ENCODE assay signal across 24 cellular contexts in genomic region chr2:126981476-126981875, GRCh38.
"Had no signal": no experiment of that assay in that cellular context is flagged by ENCODE, and none has a peak within 500 bp of the region (broad histone marks: within the 10 kb centered on the region; RNA-seq: fewer than 3 reads in every experiment).

No MANE protein-coding gene starts in this region.

- H3K4me3 ChIP-seq: cardiac muscle cell, gastroesophageal sphincter, heart right ventricle, mucosa of descending colon, sigmoid colon, stomach, testis, upper lobe of left lung had no signal

- H3K79me2 ChIP-seq: parathyroid adenoma had no signal

- H3K9ac ChIP-seq: parathyroid adenoma had no signal

- H3K27ac Mint-ChIP-seq: activated CD8-positive, alpha-beta memory T cell treated with anti-CD3 and anti-CD28 coated beads, Interleukin-2, amount 10 ng/mL, durations not matched to agents 7 days and 5 days; activated naive CD4-positive, alpha-beta T cell treated with anti-CD3 and anti-CD28 coated beads for 36 hours; activated naive CD8-positive, alpha-beta T cell treated with anti-CD3 and anti-CD28 coated beads, Interleukin-2, amount 50 U/mL, for 24 hours; activated T-helper 2 cell treated with anti-CD3 and anti-CD28 coated beads, Interferon-gamma antibody, Interleukin-2, Interleukin-4, amounts not matched to agents 10 μg/mL and 5 μg/mL and 100 μg/mL, durations not matched to agents 14 hours and 24 hours and 36 hours; naive thymus-derived CD8-positive, alpha-beta T cell had no signal

- H3K36me3 ChIP-seq: cardiac muscle cell, gastroesophageal sphincter, heart right ventricle, neutrophil, sigmoid colon, stomach, upper lobe of left lung had no signal

- H3K36me3 Mint-ChIP-seq: activated CD8-positive, alpha-beta memory T cell treated with anti-CD3 and anti-CD28 coated beads, Interleukin-2, amount 10 ng/mL, durations not matched to agents 7 days and 5 days; naive thymus-derived CD8-positive, alpha-beta T cell had no signal

- DNase-seq: activated CD4-positive, alpha-beta T cell treated with anti-CD3 and anti-CD28 coated beads, Interleukin-2, amount 50 U/mL, for 48 hours; activated CD4-positive, CD25-positive, alpha-beta regulatory T cell treated with anti-CD3 and anti-CD28 coated beads, Interleukin-2, amount 50 U/mL, for 72 hours; activated CD8-positive, alpha-beta memory T cell treated with anti-CD3 and anti-CD28 coated beads, Interleukin-2, amount 10 ng/mL, durations not matched to agents 7 days and 5 days; activated naive CD4-positive, alpha-beta T cell treated with anti-CD3 and anti-CD28 coated beads for 36 hours; activated naive CD8-positive, alpha-beta T cell treated with anti-CD3 and anti-CD28 coated beads, Interleukin-2, amount 50 U/mL, for 24 hours; activated T-cell treated with anti-CD3 and anti-CD28 coated beads, Interleukin-2, amount 50 U/mL, for 1 hour; heart right ventricle; islet precursor cell; mucosa of descending colon; naive thymus-derived CD8-positive, alpha-beta T cell; sigmoid colon; stimulated activated CD4-positive, alpha-beta T cell treated with anti-CD3 and anti-CD28 coated beads, Interleukin-12 subunit alpha, Interleukin-12 subunit beta, amount 100 ng/mL, for 4 hours; stimulated activated CD4-positive, alpha-beta T cell treated with anti-CD3 and anti-CD28 coated beads, Interleukin-2, amount 100 ng/mL, for 24 hours; stomach; T1000; testis; upper lobe of left lung had no signal

- H3K9me3 ChIP-seq: gastroesophageal sphincter, mucosa of descending colon, neutrophil, sigmoid colon, stomach, testis, upper lobe of left lung had no signal

- H3K9me3 Mint-ChIP-seq: activated naive CD4-positive, alpha-beta T cell treated with anti-CD3 and anti-CD28 coated beads for 36 hours; activated naive CD8-positive, alpha-beta T cell treated with anti-CD3 and anti-CD28 coated beads, Interleukin-2, amount 50 U/mL, for 24 hours; activated T-helper 2 cell treated with anti-CD3 and anti-CD28 coated beads, Interferon-gamma antibody, Interleukin-2, Interleukin-4, amounts not matched to agents 10 μg/mL and 5 μg/mL and 100 μg/mL, durations not matched to agents 14 hours and 24 hours and 36 hours; naive thymus-derived CD8-positive, alpha-beta T cell had no signal

- H2AFZ ChIP-seq: parathyroid adenoma had no signal

- H3K4me3 Mint-ChIP-seq: activated CD8-positive, alpha-beta memory T cell treated with anti-CD3 and anti-CD28 coated beads, Interleukin-2, amount 10 ng/mL, durations not matched to agents 7 days and 5 days; activated naive CD4-positive, alpha-beta T cell treated with anti-CD3 and anti-CD28 coated beads for 36 hours; activated naive CD8-positive, alpha-beta T cell treated with anti-CD3 and anti-CD28 coated beads, Interleukin-2, amount 50 U/mL, for 24 hours; naive thymus-derived CD8-positive, alpha-beta T cell had no signal

- ATAC-seq: activated CD8-positive, alpha-beta memory T cell treated with anti-CD3 and anti-CD28 coated beads, Interleukin-2, amount 10 ng/mL, durations not matched to agents 7 days and 5 days; activated naive CD8-positive, alpha-beta T cell treated with anti-CD3 and anti-CD28 coated beads, Interleukin-2, amount 50 U/mL, for 24 hours; gastroesophageal sphincter; heart right ventricle; mucosa of descending colon; naive thymus-derived CD8-positive, alpha-beta T cell had no signal

- H3K27ac ChIP-seq: cardiac muscle cell, epithelial cell of prostate, gastroesophageal sphincter, heart right ventricle, neutrophil, parathyroid adenoma, sigmoid colon, stomach, testis, upper lobe of left lung had no signal

- H3K4me1 ChIP-seq: heart right ventricle, parathyroid adenoma, testis, upper lobe of left lung had no signal

- FAIRE-seq: astrocyte had no signal

- H3K27me3 ChIP-seq: cardiac muscle cell, gastroesophageal sphincter, neutrophil, sigmoid colon, testis, upper lobe of left lung had no signal

- H3K4me1 Mint-ChIP-seq: activated CD8-positive, alpha-beta memory T cell treated with anti-CD3 and anti-CD28 coated beads, Interleukin-2, amount 10 ng/mL, durations not matched to agents 7 days and 5 days had no signal
